10 cellular contexts compared by ENCODE assay signal in genomic region chr12:62848418-62848817, GRCh38.
A peak's percentile ranks its signal among the peaks of the same experiment; 100 is the strongest.
DNase-seq lines count a peak whose midpoint lies in the region; ATAC-seq, FAIRE-seq and TF ChIP-seq lines count a peak whose summit lies in the region.
"Had no signal": no experiment of that assay in that cellular context is flagged by ENCODE, and none has a peak within 500 bp of the region (broad histone marks: within the 10 kb centered on the region; RNA-seq: fewer than 3 reads in every experiment).

No MANE protein-coding gene starts in this region.

- ATAC-seq in foreskin keratinocyte (peak; percentile 81), HG03521 (IDR thresholded peaks at IDR 0.05; ENCODE audit: unreplicated experiment) (no peak)

- H3K27me3 ChIP-seq in ACC112 (ENCODE audit: insufficient read depth, low read length) (no peaks in the 10 kb centered on the region), MM.1S (replicated peaks; ENCODE audit: insufficient read depth, low read length) (no peaks in the 10 kb centered on the region), foreskin keratinocyte (peaks cover 7% of the 10 kb centered on the region)

- H3K4me3 ChIP-seq in ACC112 (ENCODE audit: low read depth, low read length) (no peak overlapping the region), MM.1S (ENCODE audit: low read length) (no peak overlapping the region)

- peak; percentile 89 for DNase-seq in ELR (ENCODE audit: low read depth)
- DNase-seq in MM.1S, result peak; percentile 54
- DNase-seq in foreskin keratinocyte, result peak in 1 of 2 donors; percentile 52
- DNase-seq in NCI-H446 (lab: John Stamatoyannopoulos, UW), result no peak
- no peak for DNase-seq in cerebellar cortex (ENCODE audit: low spot score)
- no peak for DNase-seq in D721Med (ENCODE audit: insufficient read length, low spot score)
- DNase-seq: activated CD8-positive, alpha-beta memory T cell treated with anti-CD3 and anti-CD28 coated beads for 24 hours; GDM1 had no signal

- H3K36me3 ChIP-seq in ACC112 (ENCODE audit: insufficient read depth, low read length), result no peaks in the 10 kb centered on the region
- H3K36me3 ChIP-seq in MM.1S (replicated peaks; ENCODE audit: insufficient read depth, low read length), result no peaks in the 10 kb centered on the region

- H3K4me1 ChIP-seq in ACC112 (ENCODE audit: control insufficient read depth, insufficient read depth, low read length, unreplicated experiment), result peaks cover 15% of the 10 kb centered on the region
- H3K4me1 ChIP-seq in MM.1S (ENCODE audit: low read length), result peaks cover 11% of the 10 kb centered on the region
- no peaks in the 10 kb centered on the region for H3K4me1 ChIP-seq in foreskin keratinocyte

- FAIRE-seq in D721Med (lab: Jason Lieb, UNC), result no peak

- no peaks in the 10 kb centered on the region for H3F3A ChIP-seq in MM.1S (ENCODE audit: insufficient read depth, low read length)

- TF ChIP-seq CTCF in MM.1S (IDR thresholded peaks at IDR 0.05; ENCODE audit: low read length) (no peak), foreskin keratinocyte (conservative IDR thresholded peaks at IDR 0.05) (no peak), D721Med (IDR thresholded peaks at IDR 0.05; ENCODE audit: insufficient read depth, missing control alignments) (no peak)

- no peak overlapping the region for H2AFZ ChIP-seq in ACC112 (ENCODE audit: low read length, unreplicated experiment)
- H2AFZ ChIP-seq in MM.1S (ENCODE audit: low read length), result no peak overlapping the region

- no peaks in the 10 kb centered on the region for H3K9me2 ChIP-seq in MM.1S (replicated peaks; ENCODE audit: insufficient read depth, low read length)

- H3K27ac ChIP-seq in ACC112 (ENCODE audit: low read depth, low read length) (peak overlapping the region; percentile 6; the same call in 1 of the 2 replicates), MM.1S (ENCODE audit: low read length) (peak overlapping the region; percentile 14; the same call in 1 of the 2 replicates), foreskin keratinocyte (no peak overlapping the region)

- H3K79me2 ChIP-seq in ACC112 (ENCODE audit: control insufficient read depth, insufficient read depth, low read length, unreplicated experiment), result no peaks in the 10 kb centered on the region
- H3K79me2 ChIP-seq in MM.1S (ENCODE audit: low read length), result no peaks in the 10 kb centered on the region

- no peak overlapping the region for H3K9ac ChIP-seq in MM.1S (ENCODE audit: low read length)

- 0 out of 2 replicates have a peak overlapping the region, but pooled peaks have one; percentile 16 for H3K4me2 ChIP-seq in MM.1S (ENCODE audit: low read depth, low read length)

- no peaks in the 10 kb centered on the region for H4K20me1 ChIP-seq in MM.1S (ENCODE audit: insufficient read depth, low read length)

- no peaks in the 10 kb centered on the region for H3K9me3 ChIP-seq in MM.1S (replicated peaks; ENCODE audit: insufficient read depth, low read length)

Comparison
In these comparisons a context has a peak if more than half of its experiments do, and no peak if none do; other contexts are left out.
1. DNase-seq: peak in ELR (single experiment) and MM.1S (single experiment); none in NCI-H446 (0 of 2), cerebellar cortex (single experiment) and D721Med (single experiment).